11 cellular contexts compared by ENCODE assay signal in the genomic region with DNA sequence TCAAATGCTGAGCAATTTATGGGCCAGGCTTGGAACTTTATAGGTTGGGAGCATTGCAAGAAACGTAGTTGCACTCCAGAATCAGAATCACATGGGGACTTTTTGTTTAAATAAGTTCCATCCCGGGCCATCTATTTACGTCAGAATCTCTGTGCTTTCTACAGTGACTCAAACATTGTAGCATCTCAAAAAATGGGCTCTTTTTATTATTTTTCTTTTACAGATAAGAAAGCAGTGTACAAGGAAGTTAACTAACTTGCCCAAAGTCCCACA. TPM values are rescaled to one million over a fixed set of nuclear protein-coding genes. Genes with fewer than 3 reads are reported as not detected.
DNase-seq lines count a peak whose midpoint lies in the region; TF ChIP-seq lines count a peak whose summit lies in the region.
"Had no signal": no experiment of that assay in that cellular context is flagged by ENCODE, and none has a peak within 500 bp of the region (broad histone marks: within the 10 kb centered on the region; RNA-seq: fewer than 3 reads in every experiment).

No MANE protein-coding gene starts in this region.

- H3K36me3 Mint-ChIP-seq in neural crest cell (ENCODE audit: low read depth): peaks cover 32% of the 10 kb centered on the region

- no peaks in the 10 kb centered on the region for H3K27me3 ChIP-seq in AG04450 (ENCODE audit: control insufficient read depth, insufficient read depth, low read length)
- H3K27me3 ChIP-seq in SJCRH30: no peaks in the 10 kb centered on the region

- H3K9me3 Mint-ChIP-seq in neural crest cell: no peaks in the 10 kb centered on the region

- no peaks in the 10 kb centered on the region for H3K36me3 ChIP-seq in SJCRH30

- no peaks in the 10 kb centered on the region for H3K27me3 Mint-ChIP-seq in neural crest cell (ENCODE audit: low read depth)

- DNase-seq in AG04450 (ENCODE audit: low read depth, low spot score) (peak; percentile 52), SJCRH30 (no peak), fibroblast of pulmonary artery (ENCODE audit: low read depth) (peak; percentile 65), neural crest cell (ENCODE audit: low read depth, low spot score) (no peak), iPS-NIHi11 (ENCODE audit: low spot score) (no peak), occipital lobe (lab: John Stamatoyannopoulos, UW) (no peak), epidermal melanocyte (ENCODE audit: insufficient read length, low spot score) (no peak)
- no peak for DNase-seq in activated CD4-positive, alpha-beta T cell treated with anti-CD3 and anti-CD28 coated beads, Interleukin-2, amount 50 U/mL, for 1 hour
- DNase-seq: activated naive CD4-positive, alpha-beta T cell; NCI-H1048 had no signal

- no peak for TF ChIP-seq CTCF in AG04450 (IDR thresholded peaks at IDR 0.05; ENCODE audit: low read depth, low read length)
- no peak for TF ChIP-seq CTCF in fibroblast of pulmonary artery (IDR thresholded peaks at IDR 0.05; ENCODE audit: low read length, missing control alignments)
- no peak for TF ChIP-seq CTCF in neural crest cell (conservative IDR thresholded peaks at IDR 0.05)

- H3K4me3 Mint-ChIP-seq in neural crest cell: peak overlapping the region; percentile 90

- CTCF ChIA-PET in AG04450 (lab: Charles Lee): interaction anchor here (0.7 to 2.6 kb wide), 26 partner anchors 8 to 785 kb away, joined by 3 to 32 read pairs (median 4); partner anchors contain the start of gene CC2D2A

- H3K4me3 ChIP-seq in AG04450 (ENCODE audit: low read depth, low read length): peak overlapping the region; percentile 69
- peak overlapping the region; percentile 63 for H3K4me3 ChIP-seq in SJCRH30
- H3K4me3 ChIP-seq in fibroblast of pulmonary artery (replicated peaks; ENCODE audit: low read depth, low read length): peak overlapping the region; percentile 64

- no peak overlapping the region for H3K27ac Mint-ChIP-seq in neural crest cell (ENCODE audit: unreplicated experiment)

- peaks cover 22% of the 10 kb centered on the region for H3K4me1 Mint-ChIP-seq in neural crest cell

- H3K27ac ChIP-seq in AG04450 (ENCODE audit: low read depth, low read length) (peak overlapping the region; percentile 97), SJCRH30 (peak overlapping the region; percentile 72; the same call in 1 of the 2 replicates)

- H3K9me3 ChIP-seq in AG04450 (ENCODE audit: control insufficient read depth, insufficient read depth, low read length) (no peaks in the 10 kb centered on the region), SJCRH30 (replicated peaks) (no peaks in the 10 kb centered on the region)

- POLR2A ChIA-PET in AG04450 (lab: Yijun Ruan, JAX): interaction anchor here (0.8 to 1.8 kb wide), 5 partner anchors 33 to 245 kb away, joined by 3 to 6 read pairs (median 5); partner anchors contain the start of genes FAM200B and FBXL5

- 0 out of 2 replicates have a peak, but pooled peaks cover 3% of the 10 kb centered on the region for H3K4me1 ChIP-seq in SJCRH30

RNA-seq across cellular contexts. Expression of gene CC2D2A, which starts 10.2 kb away (rescaled TPM):
- 33.8 and 40.7 TPM in 2 replicates for polyA plus RNA-seq in AG04450 (2011; rRNA removed)
- polyA minus RNA-seq in AG04450 (2011; rRNA and poly(A)+ RNA removed): 42.6 and 43.2 TPM in 2 replicates
- 9.0 and 10.1 TPM in 2 replicates for total RNA-seq in SJCRH30 (2014; rRNA removed; shearing (Covaris generic))
- total RNA-seq in neural crest cell (26.2 and 27.8 TPM in 2 replicates), occipital lobe (19.8 TPM)
- total RNA-seq: T-helper 1 cell treated with Interleukin-12 subunit alpha and Interleukin-12 subunit beta and Interleukin-4 antibody, amounts not matched to agents 30 ng/mL and 1 ng/mL, for 36 hours had no signal

RNA-seq across cellular contexts. Expression of gene C1QTNF7, which starts 52.0 kb away (rescaled TPM):
- polyA plus RNA-seq in AG04450 (2011; rRNA removed): 2.7 and 2.9 TPM in 2 replicates
- 1.1 and 1.6 TPM in 2 replicates for polyA minus RNA-seq in AG04450 (2011; rRNA and poly(A)+ RNA removed)
- not detected in 2 replicates for total RNA-seq in SJCRH30 (2014; rRNA removed; shearing (Covaris generic))
- total RNA-seq in neural crest cell: not detected in 2 replicates
- total RNA-seq in occipital lobe: 2.8 TPM
- total RNA-seq: T-helper 1 cell treated with Interleukin-12 subunit alpha and Interleukin-12 subunit beta and Interleukin-4 antibody, amounts not matched to agents 30 ng/mL and 1 ng/mL, for 36 hours had no signal

Comparison
In these comparisons a context has a peak if more than half of its experiments do, and no peak if none do; other contexts are left out.
1. DNase-seq: peak in AG04450 (single experiment) and fibroblast of pulmonary artery (single experiment); none in SJCRH30 (0 of 2), neural crest cell (single experiment), activated CD4-positive, alpha-beta T cell treated with anti-CD3 and anti-CD28 coated beads, Interleukin-2, amount 50 U/mL, for 1 hour (single experiment), iPS-NIHi11 (single experiment), occipital lobe (single experiment) and epidermal melanocyte (single experiment).
2. Peak in every context shown above with its lines, with median percentiles within 50 percentile points of each other: H3K4me3 ChIP-seq.